Comparison of ENCODE assay signal across 15 cellular contexts in genomic region chr1:33082575-33083112, GRCh38. TPM values are rescaled to one million over a fixed set of nuclear protein-coding genes. Genes with fewer than 3 reads are reported as not detected.
DNase-seq lines count a peak whose midpoint lies in the region; ATAC-seq and TF ChIP-seq lines count a peak whose summit lies in the region.
"Had no signal": no experiment of that assay in that cellular context is flagged by ENCODE, and none has a peak within 500 bp of the region (broad histone marks: within the 10 kb centered on the region; RNA-seq: fewer than 3 reads in every experiment).

No MANE protein-coding gene starts in this region.

- CTCF ChIA-PET in CD4-positive, alpha-beta T cell (lab: Charles Lee) = interaction anchor here (1.0 kb wide), 1 partner anchor 13 kb away, joined by 4 read pairs; no protein-coding TSS in a partner anchor

- no peak for TF ChIP-seq CTCF in CD4-positive, alpha-beta T cell (IDR thresholded peaks at IDR 0.05)
- no peak for TF ChIP-seq CTCF in natural killer cell (IDR thresholded peaks at IDR 0.05)
- TF ChIP-seq CTCF in ascending aorta (IDR thresholded peaks at IDR 0.05) = no peak

- peaks cover 0 to 14% of the 10 kb centered on the region in 2 donors for H3K4me1 ChIP-seq in ascending aorta

- no peak for ATAC-seq in CD4-positive, alpha-beta T cell (ENCODE audit: poor library complexity)
- ATAC-seq in natural killer cell = no peak

- no peak overlapping the region for H3K4me3 ChIP-seq in ascending aorta

- H3K27ac ChIP-seq in CD4-positive, alpha-beta T cell (ENCODE audit: low read depth, low read length) = no peak overlapping the region
- H3K27ac ChIP-seq in caudate nucleus (ENCODE audit: low read depth, low read length) = peak overlapping the region; percentile 58
- H3K27ac ChIP-seq in ascending aorta = no peak overlapping the region
- H3K27ac ChIP-seq: epithelial cell of prostate had no signal

- H3K9me3 Mint-ChIP-seq in CD4-positive, alpha-beta T cell = no peaks in the 10 kb centered on the region
- H3K9me3 Mint-ChIP-seq in natural killer cell = no peaks in the 10 kb centered on the region

- H3K36me3 Mint-ChIP-seq in CD4-positive, alpha-beta T cell (ENCODE audit: low read depth) = peaks cover 4% of the 10 kb centered on the region
- H3K36me3 Mint-ChIP-seq in natural killer cell = no peaks in the 10 kb centered on the region

- H3K27me3 ChIP-seq in CD4-positive, alpha-beta T cell (ENCODE audit: control insufficient read depth, insufficient read depth, low read length) = no peaks in the 10 kb centered on the region
- no peaks in the 10 kb centered on the region for H3K27me3 ChIP-seq in ascending aorta

- H3K27me3 Mint-ChIP-seq in CD4-positive, alpha-beta T cell = no peaks in the 10 kb centered on the region
- peaks cover 0 to 10% of the 10 kb centered on the region in 2 donors for H3K27me3 Mint-ChIP-seq in natural killer cell (ENCODE audit: low read depth in 2 of 2)

- POLR2A ChIA-PET in CD4-positive, alpha-beta T cell (lab: Charles Lee) = interaction anchor here (1.1 to 3.7 kb wide), 2 partner anchors 44 to 267 kb away, joined by 3 to 44 read pairs; no protein-coding TSS in a partner anchor

- peak overlapping the region; percentile 94 for H3K4me3 Mint-ChIP-seq in CD4-positive, alpha-beta T cell
- H3K4me3 Mint-ChIP-seq in natural killer cell = peak overlapping the region; percentile 38

- H3K4me1 Mint-ChIP-seq in CD4-positive, alpha-beta T cell (ENCODE audit: low read depth) = peaks cover 44% of the 10 kb centered on the region
- H3K4me1 Mint-ChIP-seq in natural killer cell = peaks cover 23 to 31% of the 10 kb centered on the region in 2 donors

- H3K27ac Mint-ChIP-seq in CD4-positive, alpha-beta T cell = no peak overlapping the region
- H3K27ac Mint-ChIP-seq in natural killer cell = peak overlapping the region in 1 of 2 donors; percentile 42

- no peak for DNase-seq in CD4-positive, alpha-beta T cell
- DNase-seq in HCEC 1CT = peak; percentile 30
- DNase-seq in caudate nucleus (lab: John Stamatoyannopoulos, UW) = peak in 6 of 61 donors; percentile 10 to 54 (median 24)
- DNase-seq in natural killer cell = no peak
- no peak for DNase-seq in DMS53 treated with DMSO at 0.1 percent for 48 hours (lab: John Stamatoyannopoulos, UW; ENCODE audit: unreplicated experiment)
- no peak for DNase-seq in ascending aorta (ENCODE audit: low spot score in 2 of 2)
- DNase-seq in activated CD4-positive, CD25-positive, alpha-beta regulatory T cell treated with anti-CD3 and anti-CD28 coated beads, Interleukin-2, amount 50 U/mL, for 72 hours = no peak
- DNase-seq in cerebellar nuclear complex (lab: John Stamatoyannopoulos, UW) = no peak
- DNase-seq: activated CD4-positive, CD25-positive, alpha-beta regulatory T cell; aorta; NCI-H1417 treated with DMSO at 0.1 percent for 48 hours; NCI-H510A treated with DMSO at 0.1 percent for 48 hours; stimulated activated CD4-positive, alpha-beta T cell treated with anti-CD3 and anti-CD28 coated beads, Interleukin-12 subunit alpha, Interleukin-12 subunit beta, amount 100 ng/mL, for 4 hours; stimulated activated CD8-positive, alpha-beta memory T cell treated with anti-CD3 and anti-CD28 coated beads, Interleukin-4, amount 100 ng/mL, for 48 hours had no signal

- H3K36me3 ChIP-seq in ascending aorta = no peaks in the 10 kb centered on the region

- no peaks in the 10 kb centered on the region for H3K9me3 ChIP-seq in CD4-positive, alpha-beta T cell (ENCODE audit: control insufficient read depth, low read length)
- no peaks in the 10 kb centered on the region for H3K9me3 ChIP-seq in ascending aorta

- intact Hi-C loops in CD4-positive, alpha-beta T cell (cut with DNase I, micrococcal nuclease) = loop anchor here (2.0 to 10.0 kb wide), 8 partner anchors 45 to 390 kb away; partner anchors contain the start of genes RNF19B (in 2 of the 2), AK2 (in 1 of the 2), S100PBP (in 1 of the 2) and YARS1 (in 1 of the 2)
- intact Hi-C loops in natural killer cell (cut with micrococcal nuclease) = loop anchor here (10.0 kb wide), 1 partner anchor 368 kb away; no protein-coding TSS in a partner anchor
- intact Hi-C loops in ascending aorta (cut with DNase I) = loop anchor here (5.0 to 10.0 kb wide), 3 partner anchors 150 to 368 kb away; no protein-coding TSS in a partner anchor

RNA-seq across cellular contexts. Expression of gene AZIN2, which starts 1.7 kb away (rescaled TPM):
- 1 to 10 TPM; 4.6 to 4.9 TPM for total RNA-seq in CD4-positive, alpha-beta T cell
- total RNA-seq in natural killer cell (1 to 10 TPM; 1.9 to 5.1 (median 4.1) TPM), ascending aorta (3.5 TPM)

RNA-seq across cellular contexts. Expression of gene AK2, which starts 46.0 kb away (rescaled TPM):
- total RNA-seq in CD4-positive, alpha-beta T cell = 10 to 100 TPM; 25.6 to 30.4 TPM
- total RNA-seq in natural killer cell (10 to 100 TPM; 64.8 to 94.0 (median 67.1) TPM), ascending aorta (68.4 TPM)
